Comparison of ENCODE assay signal across 22 cellular contexts in the genomic region with DNA sequence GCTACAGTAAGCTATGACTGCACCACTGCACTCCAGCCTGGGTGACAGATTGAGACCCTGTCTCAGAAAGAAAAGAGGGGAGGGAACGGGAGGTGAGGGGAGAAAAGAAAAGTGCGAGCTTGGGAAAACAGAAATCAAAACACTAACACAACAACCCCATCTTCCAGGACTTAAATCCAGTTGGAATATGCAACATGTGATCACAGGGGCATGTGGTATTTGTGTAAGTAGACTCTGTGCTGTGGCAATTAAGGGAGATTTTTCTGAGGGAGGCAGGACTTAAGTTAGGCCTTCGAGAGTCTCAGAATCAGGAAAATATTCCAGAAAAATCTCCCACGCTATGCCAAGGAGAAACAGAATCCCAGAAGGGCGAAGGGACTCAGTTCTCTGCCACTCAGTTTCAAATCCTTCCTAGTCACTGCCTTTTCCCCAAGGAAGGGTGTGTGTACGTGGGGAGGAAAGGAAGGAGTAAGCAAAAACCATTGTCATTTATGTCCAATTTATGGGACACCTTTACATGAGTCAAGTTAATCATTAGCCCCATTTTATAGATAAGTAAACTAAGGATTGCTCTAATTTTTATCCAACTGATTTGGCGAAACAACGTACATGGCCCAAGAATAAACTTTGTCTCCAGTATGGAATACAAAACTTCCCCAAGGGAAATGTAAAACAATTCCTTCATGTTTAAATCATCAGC. TPM values are rescaled to one million over a fixed set of nuclear protein-coding genes. Genes with fewer than 3 reads are reported as not detected.
DNase-seq lines count a peak whose midpoint lies in the region; ATAC-seq and TF ChIP-seq lines count a peak whose summit lies in the region.
"Had no signal": no experiment of that assay in that cellular context is flagged by ENCODE, and none has a peak within 500 bp of the region (broad histone marks: within the 10 kb centered on the region; RNA-seq: fewer than 3 reads in every experiment).

No MANE protein-coding gene starts in this region.

- H3K27me3 ChIP-seq in GM23338 (ENCODE audit: insufficient read depth): no peaks in the 10 kb centered on the region
- H3K27me3 ChIP-seq in adipocyte (replicated peaks; ENCODE audit: control insufficient read depth, insufficient read depth, low read length): no peaks in the 10 kb centered on the region
- H3K27me3 ChIP-seq in thoracic aorta (replicated peaks; ENCODE audit: insufficient read depth): no peaks in the 10 kb centered on the region
- no peaks in the 10 kb centered on the region for H3K27me3 ChIP-seq in dorsolateral prefrontal cortex
- no peaks in the 10 kb centered on the region for H3K27me3 ChIP-seq in Karpas-422 (ENCODE audit: low read length)
- H3K27me3 ChIP-seq: spleen had no signal

- H3K4me3 ChIP-seq in GM23338: no peak overlapping the region
- no peak overlapping the region for H3K4me3 ChIP-seq in adipocyte (ENCODE audit: low read length)
- no peak overlapping the region for H3K4me3 ChIP-seq in thoracic aorta
- H3K4me3 ChIP-seq in dorsolateral prefrontal cortex: no peak overlapping the region
- no peak overlapping the region for H3K4me3 ChIP-seq in Karpas-422 (ENCODE audit: low read length)
- H3K4me3 ChIP-seq: spleen had no signal

- H3K27ac Mint-ChIP-seq in GM23338 (no peak overlapping the region), mesothelial cell of epicardium (peak overlapping the region; percentile 47)
- H3K27ac Mint-ChIP-seq: activated naive CD4-positive, alpha-beta T cell treated with anti-CD3 and anti-CD28 coated beads, Interleukin-2, amount 50 U/mL, for 24 hours; CD4-positive, alpha-beta memory T cell; stimulated activated memory B cell treated with anti-CD40 and anti-IgM and Interleukin-4, amounts not matched to agents 10 μg/mL and 1 μg/mL and 100 μg/mL, for 72 hours had no signal

- H3K9ac ChIP-seq in adipocyte (ENCODE audit: low read length) (peak overlapping the region; percentile 41), Karpas-422 (ENCODE audit: low read length) (no peak overlapping the region)

- no peaks in the 10 kb centered on the region for H3K36me3 ChIP-seq in GM23338 (ENCODE audit: insufficient read depth)
- H3K36me3 ChIP-seq in adipocyte (ENCODE audit: control insufficient read depth, insufficient read depth, low read length, severe bottlenecking): no peaks in the 10 kb centered on the region
- no peaks in the 10 kb centered on the region for H3K36me3 ChIP-seq in thoracic aorta
- no peaks in the 10 kb centered on the region for H3K36me3 ChIP-seq in Karpas-422 (ENCODE audit: insufficient read depth, low read length)
- H3K36me3 ChIP-seq: spleen had no signal

- H3K27me3 Mint-ChIP-seq in GM23338 (ENCODE audit: insufficient read depth, low read depth, poor library complexity) (peaks cover 7% of the 10 kb centered on the region), mesothelial cell of epicardium (ENCODE audit: low read depth) (no peaks in the 10 kb centered on the region)
- H3K27me3 Mint-ChIP-seq: activated CD4-positive, alpha-beta T cell treated with anti-CD3 and anti-CD28 coated beads, Interleukin-2, amount 10 ng/mL, durations not matched to agents 7 days and 5 days; activated naive CD4-positive, alpha-beta T cell treated with anti-CD3 and anti-CD28 coated beads, Interleukin-2, amount 50 U/mL, for 24 hours; CD4-positive, alpha-beta memory T cell; naive B cell; stimulated activated memory B cell treated with anti-CD40 and anti-IgM and Interleukin-4, amounts not matched to agents 10 μg/mL and 1 μg/mL and 100 μg/mL, for 72 hours had no signal

- H4K20me1 ChIP-seq in GM23338 (replicated peaks; ENCODE audit: insufficient read depth) (no peaks in the 10 kb centered on the region), Karpas-422 (ENCODE audit: insufficient read depth, low read depth, low read length) (no peaks in the 10 kb centered on the region)

- H3K36me3 Mint-ChIP-seq in GM23338 (ENCODE audit: low read depth) (no peaks in the 10 kb centered on the region), mesothelial cell of epicardium (no peaks in the 10 kb centered on the region)
- H3K36me3 Mint-ChIP-seq: activated naive CD4-positive, alpha-beta T cell treated with anti-CD3 and anti-CD28 coated beads, Interleukin-2, amount 50 U/mL, for 24 hours; CD4-positive, alpha-beta memory T cell; naive B cell; stimulated activated memory B cell treated with anti-CD40 and anti-IgM and Interleukin-4, amounts not matched to agents 10 μg/mL and 1 μg/mL and 100 μg/mL, for 72 hours had no signal

- H3K4me2 ChIP-seq in GM23338 (no peak overlapping the region), Karpas-422 (ENCODE audit: low read depth, low read length, poor library complexity, severe bottlenecking) (no peak overlapping the region)

- DNase-seq in GM23338 (ENCODE audit: low spot score): no peak
- no peak for DNase-seq in adipocyte (ENCODE audit: low read depth)
- DNase-seq in mesothelial cell of epicardium (ENCODE audit: low spot score in 2 of 2, unreplicated experiment in 2 of 2): no peak
- DNase-seq in thoracic aorta (ENCODE audit: low spot score): no peak
- DNase-seq in dorsolateral prefrontal cortex: no peak
- DNase-seq in Karpas-422: no peak
- no peak for DNase-seq in NCI-H128 (lab: John Stamatoyannopoulos, UW; ENCODE audit: unreplicated experiment)
- DNase-seq: activated CD4-positive, alpha-beta T cell treated with anti-CD3 and anti-CD28 coated beads, Interleukin-2, amount 10 ng/mL, durations not matched to agents 7 days and 5 days; aorta; CD4-positive, alpha-beta memory T cell; dermis blood vessel endothelial cell; DMS 273 treated with DMSO at 0.1 percent for 48 hours; KG1; naive B cell; NCI-H187 treated with DMSO at 0.1 percent for 48 hours; NCI-H748 treated with DMSO at 0.1 percent for 48 hours; spleen; stimulated activated CD4-positive, alpha-beta T cell treated with anti-CD3 and anti-CD28 coated beads, Interleukin-4, amount 100 ng/mL, for 1 hour; T-helper 2 cell had no signal

- no peaks in the 10 kb centered on the region for H3K79me2 ChIP-seq in GM23338 (replicated peaks; ENCODE audit: insufficient read depth)
- no peaks in the 10 kb centered on the region for H3K79me2 ChIP-seq in Karpas-422 (ENCODE audit: low read length)

- H3K9me2 ChIP-seq in GM23338 (ENCODE audit: insufficient read depth) (no peaks in the 10 kb centered on the region), Karpas-422 (replicated peaks; ENCODE audit: insufficient read depth, low read length) (no peaks in the 10 kb centered on the region)

- peaks cover 8% of the 10 kb centered on the region for H3K4me1 ChIP-seq in GM23338 (ENCODE audit: insufficient read depth)
- H3K4me1 ChIP-seq in adipocyte (ENCODE audit: control insufficient read depth, insufficient read depth, low read length): peaks cover 16% of the 10 kb centered on the region
- H3K4me1 ChIP-seq in thoracic aorta (ENCODE audit: control insufficient read depth in 1 of 2, low read depth in 2 of 2): peaks cover 0 to 14% of the 10 kb centered on the region in 2 donors
- peaks cover 23% of the 10 kb centered on the region for H3K4me1 ChIP-seq in Karpas-422 (ENCODE audit: low read length)

- ATAC-seq in GM23338: no peak
- no peak for ATAC-seq in thoracic aorta (ENCODE audit: insufficient number of reproducible peaks, low FRiP score, low read depth)
- ATAC-seq: SK-N-SH treated with all-trans-retinoic acid at 6 μM for 48 hours; stimulated activated memory B cell treated with anti-CD40 and anti-IgM and Interleukin-4, amounts not matched to agents 10 μg/mL and 1 μg/mL and 100 μg/mL, for 72 hours had no signal

- intact Hi-C loops in dorsolateral prefrontal cortex (cut with DNase I): no loop called here

- H3K9me3 ChIP-seq in adipocyte (ENCODE audit: control insufficient read depth, low read length) (no peaks in the 10 kb centered on the region), thoracic aorta (no peaks in the 10 kb centered on the region), Karpas-422 (ENCODE audit: low read length) (no peaks in the 10 kb centered on the region)
- H3K9me3 ChIP-seq: spleen had no signal

- H3K27ac ChIP-seq in GM23338 (ENCODE audit: low read depth) (no peak overlapping the region), thoracic aorta (peak overlapping the region; percentile 37 to 45), dorsolateral prefrontal cortex (no peak overlapping the region), Karpas-422 (ENCODE audit: low read length) (no peak overlapping the region)

- TF ChIP-seq CTCF in GM23338 (conservative IDR thresholded peaks at IDR 0.05; ENCODE audit: low read depth in 2 of 2): no peak
- no peak for TF ChIP-seq CTCF in mesothelial cell of epicardium (IDR thresholded peaks at IDR 0.05; ENCODE audit: unreplicated experiment)
- no peak for TF ChIP-seq CTCF in thoracic aorta (IDR thresholded peaks at IDR 0.05)
- TF ChIP-seq CTCF in dorsolateral prefrontal cortex (IDR thresholded peaks at IDR 0.05 in 54 of 56, conservative IDR thresholded peaks at IDR 0.05 in 2 of 56; ENCODE audit: low read depth in 1 of 56, partially characterized antibody in 56 of 56): no peak

- H3K9me3 Mint-ChIP-seq in GM23338 (no peaks in the 10 kb centered on the region), mesothelial cell of epicardium (no peaks in the 10 kb centered on the region)
- H3K9me3 Mint-ChIP-seq: activated CD4-positive, alpha-beta T cell treated with anti-CD3 and anti-CD28 coated beads, Interleukin-2, amount 10 ng/mL, durations not matched to agents 7 days and 5 days; activated naive CD4-positive, alpha-beta T cell treated with anti-CD3 and anti-CD28 coated beads, Interleukin-2, amount 50 U/mL, for 24 hours; CD4-positive, alpha-beta memory T cell; naive B cell; stimulated activated memory B cell treated with anti-CD40 and anti-IgM and Interleukin-4, amounts not matched to agents 10 μg/mL and 1 μg/mL and 100 μg/mL, for 72 hours had no signal

- no peaks in the 10 kb centered on the region for H3F3A ChIP-seq in GM23338 (replicated peaks; ENCODE audit: low read depth)

- no peak overlapping the region for H3K4me3 Mint-ChIP-seq in GM23338
- no peak overlapping the region for H3K4me3 Mint-ChIP-seq in mesothelial cell of epicardium
- H3K4me3 Mint-ChIP-seq: activated CD4-positive, alpha-beta T cell treated with anti-CD3 and anti-CD28 coated beads, Interleukin-2, amount 10 ng/mL, durations not matched to agents 7 days and 5 days; activated naive CD4-positive, alpha-beta T cell treated with anti-CD3 and anti-CD28 coated beads, Interleukin-2, amount 50 U/mL, for 24 hours; CD4-positive, alpha-beta memory T cell; stimulated activated memory B cell treated with anti-CD40 and anti-IgM and Interleukin-4, amounts not matched to agents 10 μg/mL and 1 μg/mL and 100 μg/mL, for 72 hours had no signal

- peaks cover 26% of the 10 kb centered on the region for H3K4me1 Mint-ChIP-seq in GM23338
- peaks cover 38% of the 10 kb centered on the region for H3K4me1 Mint-ChIP-seq in mesothelial cell of epicardium

- H2AFZ ChIP-seq in GM23338: peak overlapping the region; percentile 20; the same call in 1 of the 2 replicates
- no peak overlapping the region for H2AFZ ChIP-seq in Karpas-422 (ENCODE audit: low read length)

RNA-seq across cellular contexts. Expression of a gene that starts 12.3 kb away (rescaled TPM):
- 153 and 164 TPM in 2 replicates for total RNA-seq in GM23338 (2014; rRNA removed; shearing (Covaris generic))
- 330 and 345 TPM in 2 replicates for polyA plus RNA-seq in GM23338 (2016; fragmentation: Nextera tagmentation; extraction: Ambion mirVana)
- total RNA-seq in mesothelial cell of epicardium (456 to 487 TPM (median 468 TPM) in 3 replicates), thoracic aorta (100 to 1,000 TPM; 309 to 692 TPM), dorsolateral prefrontal cortex (100 to 1,000 TPM in 13 of 120 experiments, 10 to 100 TPM in 107; 20.5 to 247 (median 59.8) TPM)
- 32.0 and 33.0 TPM in 2 replicates for total RNA-seq in Karpas-422 (2014; rRNA removed; shearing (Covaris generic); ENCODE audit: low replicate concordance)

RNA-seq across cellular contexts. Expression of a gene that starts 16.0 kb away (rescaled TPM):
- 2.6 and 3.4 TPM in 2 replicates for total RNA-seq in GM23338 (2014; rRNA removed; shearing (Covaris generic))
- 0.78 and 1.6 TPM in 2 replicates for polyA plus RNA-seq in GM23338 (2016; fragmentation: Nextera tagmentation; extraction: Ambion mirVana)
- 4.2 to 5.7 TPM (median 4.8 TPM) in 3 replicates for total RNA-seq in mesothelial cell of epicardium
- total RNA-seq in thoracic aorta: under 1 TPM; 0.14 to 0.35 TPM
- 1 to 10 TPM in 1 of 120 experiments, under 1 TPM in 37, not detected in 82; 0.07 to 1.1 (median 0.15) TPM for total RNA-seq in dorsolateral prefrontal cortex
- total RNA-seq in Karpas-422 (2014; rRNA removed; shearing (Covaris generic); ENCODE audit: low replicate concordance): 6.6 and 8.0 TPM in 2 replicates

Comparison
In these comparisons a context has a peak if more than half of its experiments do, and no peak if none do; other contexts are left out.
1. H3K27ac ChIP-seq: peak in thoracic aorta (2 of 2); none in GM23338 (single experiment), dorsolateral prefrontal cortex (0 of 59) and Karpas-422 (single experiment).